ENCODE assay signal across 1 cellular context in genomic region chr20:35715611-35716010, GRCh38.
A peak's percentile ranks its signal among the peaks of the same experiment; 100 is the strongest.
TF ChIP-seq lines count a peak whose summit lies in the region.

No MANE protein-coding gene starts in this region.

TF ChIP-seq in HEK293, 187 proteins besides CTCF, POLR2A, EP300 and RAD21 (continued from another document):
- TF ChIP-seq ZNF518A (tag by site-specific recombination; conservative IDR thresholded peaks at IDR 0.05; ENCODE audit: low read depth) = no peak
- TF ChIP-seq KLF10 (tag by site-specific recombination; IDR thresholded peaks at IDR 0.05) = no peak
- TF ChIP-seq ZNF324 (tag by site-specific recombination; IDR thresholded peaks at IDR 0.05) = no peak
- TF ChIP-seq ZNF366 (tag by site-specific recombination; conservative IDR thresholded peaks at IDR 0.05) = peak; percentile 19; the same call in 1 of the 2 replicates
- TF ChIP-seq ZNF521 (tag by site-specific recombination; IDR thresholded peaks at IDR 0.05) = no peak
- TF ChIP-seq, protein P1, sequence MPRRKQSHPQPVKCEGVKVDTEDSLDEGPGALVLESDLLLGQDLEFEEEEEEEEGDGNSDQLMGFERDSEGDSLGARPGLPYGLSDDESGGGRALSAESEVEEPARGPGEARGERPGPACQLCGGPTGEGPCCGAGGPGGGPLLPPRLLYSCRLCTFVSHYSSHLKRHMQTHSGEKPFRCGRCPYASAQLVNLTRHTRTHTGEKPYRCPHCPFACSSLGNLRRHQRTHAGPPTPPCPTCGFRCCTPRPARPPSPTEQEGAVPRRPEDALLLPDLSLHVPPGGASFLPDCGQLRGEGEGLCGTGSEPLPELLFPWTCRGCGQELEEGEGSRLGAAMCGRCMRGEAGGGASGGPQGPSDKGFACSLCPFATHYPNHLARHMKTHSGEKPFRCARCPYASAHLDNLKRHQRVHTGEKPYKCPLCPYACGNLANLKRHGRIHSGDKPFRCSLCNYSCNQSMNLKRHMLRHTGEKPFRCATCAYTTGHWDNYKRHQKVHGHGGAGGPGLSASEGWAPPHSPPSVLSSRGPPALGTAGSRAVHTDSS (tag by site-specific recombination; IDR thresholded peaks at IDR 0.05) = peak; percentile 60; the same call in 1 of the 2 replicates
